15 cellular contexts compared by ENCODE assay signal in genomic region chr15:101439920-101440319, GRCh38. TPM values are rescaled to one million over a fixed set of nuclear protein-coding genes. Genes with fewer than 3 reads are reported as not detected.
DNase-seq lines count a peak whose midpoint lies in the region; FAIRE-seq and TF ChIP-seq lines count a peak whose summit lies in the region.
"Had no signal": no experiment of that assay in that cellular context is flagged by ENCODE, and none has a peak within 500 bp of the region (broad histone marks: within the 10 kb centered on the region; RNA-seq: fewer than 3 reads in every experiment).

No MANE protein-coding gene starts in this region.

- no peak for TF ChIP-seq EP300 in stomach (IDR thresholded peaks at IDR 0.05)

- POLR2A ChIA-PET in GM10248 (lab: Yijun Ruan, JAX): no interaction called here

- no peaks in the 10 kb centered on the region for H3K27me3 ChIP-seq in right atrium auricular region
- no peaks in the 10 kb centered on the region for H3K27me3 ChIP-seq in stomach
- no peaks in the 10 kb centered on the region for H3K27me3 ChIP-seq in small intestine (ENCODE audit: control insufficient read depth in 2 of 2, insufficient read depth in 2 of 2, low read length in 2 of 2)

- TF ChIP-seq CTCF in right atrium auricular region (IDR thresholded peaks at IDR 0.05) (no peak), stomach (IDR thresholded peaks at IDR 0.05) (no peak), GM10248 (IDR thresholded peaks at IDR 0.05; ENCODE audit: control extremely low read depth, extremely low read depth, low read depth, missing control alignments) (no peak)

- DNase-seq in ELR (ENCODE audit: low read depth) (peak; percentile 16), caudate nucleus (lab: John Stamatoyannopoulos, UW) (no peak), right atrium auricular region (ENCODE audit: low spot score) (peak; percentile 59), stomach (peak; percentile 23), cerebellar nuclear complex (lab: John Stamatoyannopoulos, UW) (no peak), GM10248 (ENCODE audit: extremely low spot score) (no peak), SHP77 treated with DMSO at 0.1 percent for 48 hours (lab: John Stamatoyannopoulos, UW) (no peak), small intestine (no peak)
- DNase-seq: activated CD8-positive, alpha-beta T cell treated with anti-CD3 and anti-CD28 coated beads, Interleukin-2, amount 10 ng/mL, durations not matched to agents 7 days and 5 days; CD8-positive, alpha-beta T cell; effector memory CD4-positive, alpha-beta T cell; NCI-H2227 treated with DMSO at 0.1 percent for 48 hours; OCI-M1; stimulated activated CD4-positive, alpha-beta T cell treated with anti-CD3 and anti-CD28 coated beads, Interleukin-4, amount 100 ng/mL, for 1 hour; stimulated activated naive B cell treated with anti-CD40 and anti-IgM and Interleukin-4, amounts not matched to agents 10 μg/mL and 1 μg/mL and 100 μg/mL, for 72 hours had no signal

- TF ChIP-seq POLR2A in stomach (IDR thresholded peaks at IDR 0.05): no peak

- peak overlapping the region; percentile 28 for H3K27ac ChIP-seq in caudate nucleus (ENCODE audit: low read depth, low read length)
- peak overlapping the region; percentile 51 to 61 for H3K27ac ChIP-seq in right atrium auricular region
- H3K27ac ChIP-seq in stomach: peak overlapping the region in 4 of 5 donors; percentile 18 to 68 (median 54)
- H3K27ac ChIP-seq in small intestine (ENCODE audit: low read depth in 1 of 2, low read length in 1 of 2): peak overlapping the region in 1 of 2 donors; percentile 57

- no peaks in the 10 kb centered on the region for H3K9me3 ChIP-seq in right atrium auricular region
- peaks cover 0 to under 1% (median 0%) of the 10 kb centered on the region in 4 donors for H3K9me3 ChIP-seq in stomach
- no peaks in the 10 kb centered on the region for H3K9me3 ChIP-seq in small intestine (ENCODE audit: control insufficient read depth, low read depth)

- FAIRE-seq in small intestine (lab: Jason Lieb, UNC): no peak

- peak overlapping the region in 1 of 2 donors; percentile 16 for H3K4me3 ChIP-seq in right atrium auricular region
- peak overlapping the region in 1 of 4 donors; percentile 17 for H3K4me3 ChIP-seq in stomach
- H3K4me3 ChIP-seq in small intestine (ENCODE audit: low read depth in 1 of 2, low read length in 2 of 2): no peak overlapping the region

- H3K4me1 ChIP-seq in right atrium auricular region: peaks cover 0 to 16% of the 10 kb centered on the region in 2 donors
- H3K4me1 ChIP-seq in stomach: peaks cover 12 to 36% (median 30%) of the 10 kb centered on the region in 4 donors
- peaks cover 2 to 11% of the 10 kb centered on the region in 2 donors for H3K4me1 ChIP-seq in small intestine (ENCODE audit: control insufficient read depth in 2 of 2, insufficient read depth in 1 of 2, low read depth in 1 of 2, low read length in 1 of 2)

- H3K36me3 ChIP-seq in right atrium auricular region (no peaks in the 10 kb centered on the region), stomach (no peaks in the 10 kb centered on the region), small intestine (ENCODE audit: control insufficient read depth in 2 of 2, insufficient read depth in 2 of 2, low read length in 2 of 2) (no peaks in the 10 kb centered on the region)

- intact Hi-C loops in stomach (cut with DNase I; ENCODE audit: low total_unique reads): no loop called here

- 20 to 46% (median 23%) methylated on average over 7 of the region's 7 CpGs for WGBS in stomach, 5 donors
- WGBS in small intestine, 3 donors: 35 to 54% (median 42%) methylated on average over 7 of the region's 7 CpGs

- CTCF ChIA-PET in GM10248 (lab: Yijun Ruan, JAX): interaction anchor here (0.9 to 2.2 kb wide), 2 partner anchors 11 to 13 kb away, joined by 3 to 6 read pairs; no protein-coding TSS in a partner anchor

RNA-seq across cellular contexts. Expression of gene PCSK6, which starts 49.6 kb away (rescaled TPM):
- total RNA-seq in right atrium auricular region: 10 to 100 TPM; 14.4 to 19.9 TPM
- total RNA-seq in stomach: 10 to 100 TPM in 4 of 5 donors, 1 to 10 TPM in 1; 2.9 to 91.5 (median 24.4) TPM
- polyA plus RNA-seq in stomach: 10 to 100 TPM in 1 of 3 donors, 1 to 10 TPM in 2; 2.8 to 14.4 (median 8.2) TPM
- 1 to 10 TPM in 2 of 3 donors, under 1 TPM in 1; 0.67 to 6.8 (median 6.2) TPM for polyA plus RNA-seq in small intestine

Comparison
In these comparisons a context has a peak if more than half of its experiments do, and no peak if none do; other contexts are left out.
1. DNase-seq: peak in ELR (single experiment), right atrium auricular region (single experiment) and stomach (single experiment); none in caudate nucleus (0 of 61), cerebellar nuclear complex (0 of 2), GM10248 (single experiment), SHP77 treated with DMSO at 0.1 percent for 48 hours (single experiment) and small intestine (single experiment).